In genomic region chr12:132461526-132461925, GRCh38 we compare ENCODE assay signal across 21 cellular contexts.
"Had no signal": no experiment of that assay in that cellular context is flagged by ENCODE, and none has a peak within 500 bp of the region (broad histone marks: within the 10 kb centered on the region; RNA-seq: fewer than 3 reads in every experiment).

No MANE protein-coding gene starts in this region.

- ATAC-seq: esophagus mucosa; left cardiac atrium; natural killer cell; right lobe of liver; stimulated activated effector memory CD8-positive, alpha-beta T cell treated with anti-CD3 and anti-CD28 coated beads, Interleukin-12 subunit alpha, Interleukin-12 subunit beta, amount 100 ng/mL, for 72 hours; stimulated activated naive CD8-positive, alpha-beta T cell treated with anti-CD3 and anti-CD28 coated beads, Interleukin-15, Interleukin-2, amounts not matched to agents 100 U/mL and 50 U/mL, for 24 hours had no signal

- H3K9me3 ChIP-seq: ovary, right lobe of liver, suprapubic skin, thyroid gland, uterus had no signal

- H3K36me3 Mint-ChIP-seq: mesothelial cell of epicardium; natural killer cell; stimulated activated effector memory CD8-positive, alpha-beta T cell treated with anti-CD3 and anti-CD28 coated beads, Interleukin-12 subunit alpha, Interleukin-12 subunit beta, amount 100 ng/mL, for 72 hours had no signal

- H3K36me3 ChIP-seq: ovary, right lobe of liver, suprapubic skin, thyroid gland, upper lobe of left lung, uterus had no signal

- H3K27ac ChIP-seq: coronary artery, ovary, right lobe of liver, suprapubic skin, thyroid gland, upper lobe of left lung, uterus had no signal

- H3K4me3 ChIP-seq: coronary artery, ovary, right lobe of liver, suprapubic skin, thyroid gland, upper lobe of left lung, uterus had no signal

- H3K27ac Mint-ChIP-seq: mesothelial cell of epicardium; natural killer cell; progenitor cell of endocrine pancreas; stimulated activated effector memory CD8-positive, alpha-beta T cell treated with anti-CD3 and anti-CD28 coated beads, Interleukin-12 subunit alpha, Interleukin-12 subunit beta, amount 100 ng/mL, for 72 hours had no signal

- H3K4me1 ChIP-seq: right lobe of liver, suprapubic skin, thyroid gland, upper lobe of left lung, uterus had no signal

- H3K4me3 Mint-ChIP-seq: mesothelial cell of epicardium; natural killer cell; neural crest cell; stimulated activated effector memory CD8-positive, alpha-beta T cell treated with anti-CD3 and anti-CD28 coated beads, Interleukin-12 subunit alpha, Interleukin-12 subunit beta, amount 100 ng/mL, for 72 hours had no signal

- DNase-seq: effector CD8-positive, alpha-beta T cell; glutamatergic neuron; islet precursor cell; left cardiac atrium; natural killer cell; nucleus accumbens; ovary; stimulated activated CD4-positive, alpha-beta T cell treated with anti-CD3 and anti-CD28 coated beads, Interleukin-4, amount 100 ng/mL, for 1 hour; stimulated activated CD8-positive, alpha-beta memory T cell treated with anti-CD3 and anti-CD28 coated beads, Interleukin-4, amount 100 ng/mL, for 48 hours; stimulated activated naive CD8-positive, alpha-beta T cell treated with anti-CD3 and anti-CD28 coated beads, Interleukin-15, Interleukin-2, amounts not matched to agents 100 U/mL and 50 U/mL, for 24 hours; thyroid gland; upper lobe of left lung; uterus had no signal

- H3K27me3 ChIP-seq: ovary, right lobe of liver, thyroid gland, upper lobe of left lung had no signal

- H3K9me3 Mint-ChIP-seq: mesothelial cell of epicardium; natural killer cell; neural crest cell; stimulated activated effector memory CD8-positive, alpha-beta T cell treated with anti-CD3 and anti-CD28 coated beads, Interleukin-12 subunit alpha, Interleukin-12 subunit beta, amount 100 ng/mL, for 72 hours had no signal

- H3K4me1 Mint-ChIP-seq: stimulated activated effector memory CD8-positive, alpha-beta T cell treated with anti-CD3 and anti-CD28 coated beads, Interleukin-12 subunit alpha, Interleukin-12 subunit beta, amount 100 ng/mL, for 72 hours had no signal
